ENCODE assay signal across 19 cellular contexts in the genomic region with DNA sequence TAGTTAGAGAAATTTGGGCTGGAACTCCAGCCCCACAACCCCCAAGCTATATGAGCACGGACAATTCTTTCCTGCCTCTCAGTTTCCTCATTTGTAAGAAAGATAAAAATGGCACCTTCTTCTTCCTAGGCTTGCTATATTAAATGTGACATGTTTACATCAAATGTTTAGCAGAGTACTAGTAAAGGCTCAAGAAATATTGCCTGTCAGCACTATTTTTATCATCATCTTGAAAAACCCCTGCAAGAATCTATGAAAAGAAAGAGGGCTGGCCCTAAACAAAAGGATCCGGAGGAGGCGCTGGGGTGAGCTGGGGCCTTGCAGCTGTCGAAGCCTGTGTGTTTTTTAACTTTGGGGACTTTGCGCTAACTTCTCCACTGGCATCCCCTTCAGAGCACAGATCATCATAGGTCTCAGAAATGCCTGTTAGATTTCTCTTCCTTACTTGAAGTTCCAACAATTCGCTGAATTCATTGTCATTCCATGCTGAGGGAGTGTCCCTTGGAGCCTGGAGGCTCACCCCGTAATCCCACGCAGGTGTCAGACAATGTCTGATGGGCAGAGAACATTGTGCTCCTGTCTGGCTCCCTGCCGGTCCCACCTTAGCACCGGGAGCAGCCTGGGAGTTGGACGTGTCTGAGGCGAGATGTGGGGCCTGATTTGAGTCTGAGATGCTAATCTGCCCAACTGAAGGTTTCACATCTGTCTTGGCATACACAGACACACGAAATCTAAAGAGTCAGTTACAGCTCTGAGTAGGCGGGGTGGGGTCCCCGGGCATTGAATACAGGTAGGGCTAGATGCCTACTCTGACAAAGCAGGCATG.
"Had no signal": no experiment of that assay in that cellular context is flagged by ENCODE, and none has a peak within 500 bp of the region (broad histone marks: within the 10 kb centered on the region; RNA-seq: fewer than 3 reads in every experiment).

No MANE protein-coding gene starts in this region.

- DNase-seq: activated CD4-positive, alpha-beta T cell treated with anti-CD3 and anti-CD28 coated beads for 1 hour; activated CD4-positive, alpha-beta T cell treated with anti-CD3 and anti-CD28 coated beads, Interleukin-2, amount 50 U/mL, for 48 hours; activated CD8-positive, alpha-beta memory T cell treated with anti-CD3 and anti-CD28 coated beads, Interleukin-2, amount 10 ng/mL, durations not matched to agents 7 days and 5 days; activated gamma-delta T cell treated with Interleukin-2 at 50 U/mL for 16 hours; activated naive CD8-positive, alpha-beta T cell treated with anti-CD3 and anti-CD28 coated beads for 36 hours; activated T-cell treated with anti-CD3 and anti-CD28 coated beads, Interleukin-2, amount 50 U/mL, for 4 hours; anterior cingulate cortex; foreskin melanocyte; heart right ventricle; kidney; left ventricle myocardium inferior; spleen; stimulated activated CD4-positive, alpha-beta T cell treated with anti-CD3 and anti-CD28 coated beads, Interleukin-1b, Interleukin-23, amount 100 ng/mL, for 48 hours; T-helper 9 cell had no signal

- H3K4me1 ChIP-seq: spleen had no signal

- H3K9me3 ChIP-seq: left ventricle myocardium inferior, neutrophil, right atrium auricular region, spleen, upper lobe of left lung had no signal

- FAIRE-seq: bronchial epithelial cell, kidney had no signal

- H3K27me3 Mint-ChIP-seq: stimulated activated memory B cell treated with anti-CD40 and anti-IgM and Interleukin-4, amounts not matched to agents 10 μg/mL and 1 μg/mL and 100 μg/mL, for 72 hours had no signal

- H3K27ac ChIP-seq: heart right ventricle, left ventricle myocardium inferior, neutrophil, right atrium auricular region, spleen, upper lobe of left lung had no signal

- H3K4me1 Mint-ChIP-seq: activated CD8-positive, alpha-beta memory T cell treated with anti-CD3 and anti-CD28 coated beads, Interleukin-2, amount 10 ng/mL, durations not matched to agents 7 days and 5 days; activated naive CD8-positive, alpha-beta T cell treated with anti-CD3 and anti-CD28 coated beads for 36 hours; stimulated activated memory B cell treated with anti-CD40 and anti-IgM and Interleukin-4, amounts not matched to agents 10 μg/mL and 1 μg/mL and 100 μg/mL, for 72 hours had no signal

- H3K36me3 Mint-ChIP-seq: activated CD8-positive, alpha-beta memory T cell treated with anti-CD3 and anti-CD28 coated beads, Interleukin-2, amount 10 ng/mL, durations not matched to agents 7 days and 5 days; activated naive CD8-positive, alpha-beta T cell treated with anti-CD3 and anti-CD28 coated beads for 36 hours; stimulated activated memory B cell treated with anti-CD40 and anti-IgM and Interleukin-4, amounts not matched to agents 10 μg/mL and 1 μg/mL and 100 μg/mL, for 72 hours had no signal

- H3K4me3 Mint-ChIP-seq: activated CD8-positive, alpha-beta memory T cell treated with anti-CD3 and anti-CD28 coated beads, Interleukin-2, amount 10 ng/mL, durations not matched to agents 7 days and 5 days; activated naive CD8-positive, alpha-beta T cell treated with anti-CD3 and anti-CD28 coated beads for 36 hours; activated T-cell treated with anti-CD3 and anti-CD28 coated beads, Interleukin-2, amount 50 U/mL, for 4 hours; stimulated activated memory B cell treated with anti-CD40 and anti-IgM and Interleukin-4, amounts not matched to agents 10 μg/mL and 1 μg/mL and 100 μg/mL, for 72 hours had no signal

- ATAC-seq: activated CD8-positive, alpha-beta memory T cell treated with anti-CD3 and anti-CD28 coated beads, Interleukin-2, amount 10 ng/mL, durations not matched to agents 7 days and 5 days; activated T-cell treated with anti-CD3 and anti-CD28 coated beads, Interleukin-2, amount 50 U/mL, for 4 hours; heart right ventricle; stimulated activated memory B cell treated with anti-CD40 and anti-IgM and Interleukin-4, amounts not matched to agents 10 μg/mL and 1 μg/mL and 100 μg/mL, for 72 hours had no signal

- H3K27ac Mint-ChIP-seq: activated CD8-positive, alpha-beta memory T cell treated with anti-CD3 and anti-CD28 coated beads, Interleukin-2, amount 10 ng/mL, durations not matched to agents 7 days and 5 days; activated naive CD8-positive, alpha-beta T cell treated with anti-CD3 and anti-CD28 coated beads for 36 hours; stimulated activated memory B cell treated with anti-CD40 and anti-IgM and Interleukin-4, amounts not matched to agents 10 μg/mL and 1 μg/mL and 100 μg/mL, for 72 hours had no signal

- H3K36me3 ChIP-seq: heart right ventricle, left ventricle myocardium inferior, neutrophil, right atrium auricular region, spleen, upper lobe of left lung had no signal

- H3K27me3 ChIP-seq: heart right ventricle, neutrophil, right atrium auricular region, upper lobe of left lung had no signal

- H3K4me3 ChIP-seq: heart right ventricle, left ventricle myocardium inferior, right atrium auricular region, spleen, upper lobe of left lung had no signal
